ENCODE assay signal across 14 cellular contexts in the genomic region with DNA sequence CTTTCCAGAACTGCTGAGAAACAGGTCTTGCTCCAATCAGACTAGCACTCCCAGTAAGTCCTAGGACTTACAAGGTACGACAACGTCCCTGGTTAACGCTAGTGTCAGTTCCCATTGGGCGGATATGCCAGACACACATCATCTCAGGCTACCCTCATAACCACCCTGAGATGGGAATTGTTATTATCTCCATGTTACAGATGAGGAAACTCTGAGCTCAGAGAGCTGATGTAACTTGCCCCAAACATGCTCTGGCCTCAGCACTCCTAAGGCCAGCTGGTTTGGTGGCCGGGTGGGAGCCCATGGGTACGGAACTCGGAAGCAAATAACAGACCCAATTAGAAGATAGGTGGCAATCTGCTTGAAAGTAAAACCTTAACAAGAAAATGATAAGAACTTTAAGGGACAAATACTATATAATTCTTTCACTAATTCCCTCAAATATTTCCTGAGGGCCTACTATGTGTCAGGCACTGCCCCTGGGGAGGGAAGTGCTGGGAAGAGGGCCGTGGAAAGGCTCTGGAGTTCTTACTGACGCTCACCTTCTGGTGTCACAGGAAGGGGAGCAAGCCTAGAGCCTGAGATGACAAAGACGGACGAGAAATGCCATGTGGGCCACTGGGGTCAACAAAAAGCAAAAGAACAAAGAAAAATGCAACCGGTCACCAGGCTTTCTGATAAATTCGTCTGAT. TPM values are rescaled to one million over a fixed set of nuclear protein-coding genes. Genes with fewer than 3 reads are reported as not detected.
DNase-seq lines count a peak whose midpoint lies in the region; ATAC-seq and TF ChIP-seq lines count a peak whose summit lies in the region.
"Had no signal": no experiment of that assay in that cellular context is flagged by ENCODE, and none has a peak within 500 bp of the region (broad histone marks: within the 10 kb centered on the region; RNA-seq: fewer than 3 reads in every experiment).

No MANE protein-coding gene starts in this region.

- H3K4me2 ChIP-seq in neuronal stem cell (ENCODE audit: insufficient read depth, low read length, poor library complexity, severe bottlenecking), result no peak overlapping the region

- H2BK5ac ChIP-seq in neuronal stem cell (ENCODE audit: low read length), result no peak overlapping the region

- H3K9me3 Mint-ChIP-seq in CD14-positive monocyte, result no peaks in the 10 kb centered on the region
- H3K9me3 Mint-ChIP-seq: activated T-helper 1 cell treated with anti-CD3 and anti-CD28 coated beads, Interleukin-12 subunit alpha, Interleukin-12 subunit beta, Interleukin-2, Interleukin-4 antibody, amounts not matched to agents 30 ng/mL and 10 ng/mL and 1 ng/mL, durations not matched to agents 14 hours and 24 hours and 36 hours; stimulated activated naive CD8-positive, alpha-beta T cell treated with anti-CD3 and anti-CD28 coated beads, Interleukin-15, amount 100 ng/mL, for 72 hours had no signal

- H3K14ac ChIP-seq in neuronal stem cell (ENCODE audit: low read length), result no peak overlapping the region

- no peak overlapping the region for H2AFZ ChIP-seq in neuronal stem cell (ENCODE audit: low read length)

- H2BK120ac ChIP-seq in neuronal stem cell (ENCODE audit: low read depth, low read length), result no peak overlapping the region

- peaks cover under 1% of the 10 kb centered on the region for H3K79me1 ChIP-seq in neuronal stem cell (ENCODE audit: low read depth, low read length)

- H3K27me3 Mint-ChIP-seq in CD14-positive monocyte (ENCODE audit: low read depth in 3 of 3), result peaks cover 0 to 2% (median 2%) of the 10 kb centered on the region in 3 donors
- H3K27me3 Mint-ChIP-seq: activated CD4-positive, alpha-beta T cell treated with anti-CD3 and anti-CD28 coated beads for 36 hours; stimulated activated naive CD8-positive, alpha-beta T cell treated with anti-CD3 and anti-CD28 coated beads, Interleukin-15, amount 100 ng/mL, for 72 hours had no signal

- peak overlapping the region; percentile 1; the same call in 1 of the 2 replicates for H3K27ac ChIP-seq in RWPE1
- peak overlapping the region; percentile 41 for H3K27ac ChIP-seq in neuronal stem cell (replicated peaks; ENCODE audit: low read length)

- no peak overlapping the region for H2AK5ac ChIP-seq in neuronal stem cell (ENCODE audit: low read depth, low read length)

- no peak overlapping the region for H3K4me3 Mint-ChIP-seq in CD14-positive monocyte
- H3K4me3 Mint-ChIP-seq: activated CD4-positive, alpha-beta T cell treated with anti-CD3 and anti-CD28 coated beads for 36 hours; activated T-helper 1 cell treated with anti-CD3 and anti-CD28 coated beads, Interleukin-12 subunit alpha, Interleukin-12 subunit beta, Interleukin-2, Interleukin-4 antibody, amounts not matched to agents 30 ng/mL and 10 ng/mL and 1 ng/mL, durations not matched to agents 14 hours and 24 hours and 36 hours; stimulated activated naive CD8-positive, alpha-beta T cell treated with anti-CD3 and anti-CD28 coated beads, Interleukin-15, amount 100 ng/mL, for 72 hours had no signal

- H2BK15ac ChIP-seq in neuronal stem cell (ENCODE audit: low read length), result no peak overlapping the region

- H3K23ac ChIP-seq in neuronal stem cell (ENCODE audit: low read depth, low read length, poor library complexity), result no peak overlapping the region

- H3K36me3 Mint-ChIP-seq in CD14-positive monocyte, result peaks cover 24 to 33% of the 10 kb centered on the region in 2 donors

- no peak overlapping the region for H3K4me3 ChIP-seq in neuronal stem cell (ENCODE audit: low read length in 2 of 2)

- H3K18ac ChIP-seq in neuronal stem cell (ENCODE audit: low read length), result no peak overlapping the region

- ATAC-seq in GM18505 (IDR thresholded peaks at IDR 0.05; ENCODE audit: unreplicated experiment), result no peak
- no peak for ATAC-seq in GM18502 (IDR thresholded peaks at IDR 0.05; ENCODE audit: poor library complexity, unreplicated experiment)
- ATAC-seq: activated CD4-positive, alpha-beta T cell treated with anti-CD3 and anti-CD28 coated beads for 36 hours; stimulated activated naive CD8-positive, alpha-beta T cell treated with anti-CD3 and anti-CD28 coated beads, Interleukin-15, amount 100 ng/mL, for 72 hours had no signal

- no peak overlapping the region for H3K9ac ChIP-seq in neuronal stem cell (ENCODE audit: low read depth, low read length, poor library complexity)

- H4K91ac ChIP-seq in neuronal stem cell (ENCODE audit: low read depth, low read length, poor library complexity), result no peak overlapping the region

- H3K9me3 ChIP-seq in neuronal stem cell (replicated peaks in 1 of 2; ENCODE audit: control insufficient read depth in 2 of 2, insufficient read depth in 1 of 2, low read depth in 1 of 2, low read length in 2 of 2), result peaks cover 0 to 25% of the 10 kb centered on the region in 2 donors

- no peak for DNase-seq in CD14-positive monocyte (ENCODE audit: low spot score)
- no peak for DNase-seq in RWPE1 (ENCODE audit: low spot score)
- DNase-seq in fibroblast of peridontal ligament (ENCODE audit: extremely low read depth), result peak; percentile 40
- DNase-seq in neuronal stem cell (ENCODE audit: low spot score), result no peak
- DNase-seq in NCI-H2107 (lab: John Stamatoyannopoulos, UW), result no peak
- no peak for DNase-seq in stimulated activated CD4-positive, alpha-beta T cell treated with anti-CD3 and anti-CD28 coated beads, Interleukin-4, amount 100 ng/mL, for 4 hours
- DNase-seq: activated CD4-positive, alpha-beta T cell treated with anti-CD3 and anti-CD28 coated beads for 36 hours; C1 segment of cervical spinal cord; GF-D8; NCI-H1048; stimulated activated naive CD8-positive, alpha-beta T cell treated with anti-CD3 and anti-CD28 coated beads, Interleukin-15, amount 100 ng/mL, for 72 hours had no signal

- no peak overlapping the region for H3K4ac ChIP-seq in neuronal stem cell (ENCODE audit: low read length)

- H3K4me1 Mint-ChIP-seq in CD14-positive monocyte, result peaks cover 88% of the 10 kb centered on the region

- no CpG with 5 or more reads among the region's 13 CpGs for WGBS in neuronal stem cell (ENCODE audit: extremely low coverage in 2 of 2, insufficient read length in 2 of 2, insufficient replicate concordance in 1 of 2), 2 donors

- no peaks in the 10 kb centered on the region for H3K27me3 ChIP-seq in neuronal stem cell (ENCODE audit: control insufficient read depth in 3 of 3, insufficient read depth in 3 of 3, low read depth in 1 of 3, low read length in 3 of 3)

- TF ChIP-seq POLR2A in GM18505 (IDR thresholded peaks at IDR 0.05; ENCODE audit: borderline replicate concordance, extremely low read depth, insufficient read depth, insufficient read length), result no peak

- no peak overlapping the region for H4K8ac ChIP-seq in neuronal stem cell (ENCODE audit: low read depth, low read length)

- peaks cover 13 to 20% of the 10 kb centered on the region in 2 donors for H3K4me1 ChIP-seq in neuronal stem cell (ENCODE audit: control insufficient read depth in 2 of 2, insufficient read depth in 1 of 2, low read depth in 1 of 2, low read length in 2 of 2)

- H2BK12ac ChIP-seq in neuronal stem cell (ENCODE audit: low read length), result no peak overlapping the region

- no peak for TF ChIP-seq CTCF in CD14-positive monocyte (IDR thresholded peaks at IDR 0.05)
- TF ChIP-seq CTCF in RWPE1 (conservative IDR thresholded peaks at IDR 0.05; ENCODE audit: low read depth), result no peak

- peak overlapping the region in 6 of 7 donors; percentile 16 to 85 (median 44) for H3K27ac Mint-ChIP-seq in CD14-positive monocyte
- H3K27ac Mint-ChIP-seq: activated CD4-positive, alpha-beta T cell treated with anti-CD3 and anti-CD28 coated beads for 36 hours; activated T-helper 1 cell treated with anti-CD3 and anti-CD28 coated beads, Interleukin-12 subunit alpha, Interleukin-12 subunit beta, Interleukin-2, Interleukin-4 antibody, amounts not matched to agents 30 ng/mL and 10 ng/mL and 1 ng/mL, durations not matched to agents 14 hours and 24 hours and 36 hours had no signal

- intact Hi-C loops in CD14-positive monocyte (cut with micrococcal nuclease), result loop anchor here in 1 of 2 donors (10.0 kb wide), 1 partner anchor 179 kb away; no protein-coding TSS in a partner anchor

- peaks cover 2 to 39% of the 10 kb centered on the region in 2 donors for H3K36me3 ChIP-seq in neuronal stem cell (replicated peaks in 1 of 2; ENCODE audit: control insufficient read depth in 2 of 2, insufficient read depth in 2 of 2, low read length in 2 of 2)

- CTCF ChIA-PET in RWPE1 (lab: Yijun Ruan, JAX), result no interaction called here

- POLR2A ChIA-PET in RWPE1 (lab: Yijun Ruan, JAX; ENCODE audit: low non-redundant PET), result no interaction called here

RNA-seq across cellular contexts. Expression of a gene that starts 6.9 kb away (rescaled TPM):
- 1 to 10 TPM; 2.1 to 6.2 TPM for polyA plus RNA-seq in CD14-positive monocyte
- polyA plus RNA-seq in neuronal stem cell (2013, experiment 1 of 2), result 22.7 TPM
- polyA plus RNA-seq in neuronal stem cell (2013, experiment 2 of 2), result 24.7 TPM
